9 cellular contexts compared by ENCODE assay signal in the genomic region with DNA sequence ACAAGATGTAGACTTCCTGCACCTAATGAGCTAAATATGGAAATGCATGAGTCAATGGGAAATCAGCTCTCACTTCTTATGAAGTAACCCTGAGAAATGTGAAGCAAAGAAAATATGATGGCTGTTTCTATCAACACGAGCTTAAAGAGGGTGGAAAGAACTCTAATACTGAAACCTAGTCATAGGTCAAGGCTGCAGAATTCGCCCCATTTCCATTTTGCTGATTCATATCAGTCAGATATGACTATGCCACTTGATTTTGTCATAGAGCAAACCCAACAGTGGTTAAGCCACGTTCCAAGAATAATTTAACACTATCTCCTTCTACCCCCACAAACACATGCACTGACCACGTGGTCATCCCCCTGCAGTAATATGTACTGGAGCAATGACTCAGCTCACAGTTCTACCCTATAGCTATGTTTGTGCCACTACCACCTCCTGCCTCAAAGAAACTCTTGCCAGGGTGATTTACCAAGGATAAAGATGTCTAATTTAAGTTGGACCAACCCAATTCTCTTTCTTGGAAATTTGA.
DNase-seq lines count a peak whose midpoint lies in the region; ATAC-seq and TF ChIP-seq lines count a peak whose summit lies in the region.
"Had no signal": no experiment of that assay in that cellular context is flagged by ENCODE, and none has a peak within 500 bp of the region (broad histone marks: within the 10 kb centered on the region; RNA-seq: fewer than 3 reads in every experiment).

No MANE protein-coding gene starts in this region.

- no peaks in the 10 kb centered on the region for H3K79me2 ChIP-seq in trophoblast cell (ENCODE audit: control insufficient read depth, insufficient read depth, low read length, poor library complexity)

- H3K14ac ChIP-seq in trophoblast cell (ENCODE audit: low read length), result no peak overlapping the region

- H3K23ac ChIP-seq in trophoblast cell (ENCODE audit: low read length), result no peak overlapping the region

- peak overlapping the region; percentile 58 for H3K4me3 Mint-ChIP-seq in activated T-helper 17 cell treated with anti-CD3 and anti-CD28 coated beads, Interleukin-2, amount 50 U/mL, for 72 hours

- H4K91ac ChIP-seq in trophoblast cell (ENCODE audit: low read depth, low read length), result no peak overlapping the region

- H3K36me3 ChIP-seq in trophoblast cell (ENCODE audit: control insufficient read depth in 1 of 2, insufficient read depth in 2 of 2, low read length in 2 of 2) (no peaks in the 10 kb centered on the region), vagina (no peaks in the 10 kb centered on the region), uterus (no peaks in the 10 kb centered on the region), right atrium auricular region (no peaks in the 10 kb centered on the region)
- H3K36me3 ChIP-seq: neutrophil had no signal

- intact Hi-C loops in vagina (cut with DNase I) (no loop called here), uterus (cut with DNase I; ENCODE audit: low total_unique reads) (no loop called here)

- H3K18ac ChIP-seq in trophoblast cell (ENCODE audit: low read length), result no peak overlapping the region

- no CpG with 5 or more reads among the region's 4 CpGs for WGBS in trophoblast cell (ENCODE audit: extremely low coverage, insufficient coverage, insufficient read length)

- H2BK12ac ChIP-seq in trophoblast cell (ENCODE audit: low read length), result no peak overlapping the region

- H3K27me3 Mint-ChIP-seq in activated T-helper 17 cell treated with anti-CD3 and anti-CD28 coated beads, Interleukin-2, amount 50 U/mL, for 72 hours, result no peaks in the 10 kb centered on the region

- peak overlapping the region; percentile 94 for H3K27ac Mint-ChIP-seq in activated T-helper 17 cell treated with anti-CD3 and anti-CD28 coated beads, Interleukin-2, amount 50 U/mL, for 72 hours

- no peaks in the 10 kb centered on the region for H3K79me1 ChIP-seq in trophoblast cell (ENCODE audit: low read length)

- H2BK5ac ChIP-seq in trophoblast cell (ENCODE audit: low read depth, low read length, poor library complexity), result no peak overlapping the region

- H3K9ac ChIP-seq in trophoblast cell (ENCODE audit: low read length), result no peak overlapping the region

- no peaks in the 10 kb centered on the region for H3K9me3 Mint-ChIP-seq in activated T-helper 17 cell treated with anti-CD3 and anti-CD28 coated beads, Interleukin-2, amount 50 U/mL, for 72 hours

- H3K4me1 Mint-ChIP-seq in activated T-helper 17 cell treated with anti-CD3 and anti-CD28 coated beads, Interleukin-2, amount 50 U/mL, for 72 hours, result peaks cover 16% of the 10 kb centered on the region

- H3K4ac ChIP-seq in trophoblast cell (ENCODE audit: low read depth, low read length), result no peak overlapping the region

- no peak overlapping the region for H2AK5ac ChIP-seq in trophoblast cell (ENCODE audit: low read length)

- no peak overlapping the region for H2AFZ ChIP-seq in trophoblast cell (ENCODE audit: insufficient read depth, low read length, poor library complexity)

- H3K4me3 ChIP-seq in trophoblast cell (ENCODE audit: low read depth, low read length) (no peak overlapping the region), vagina (no peak overlapping the region), uterus (no peak overlapping the region), right atrium auricular region (no peak overlapping the region)

- peak; percentile 44 for DNase-seq in GM10266 (ENCODE audit: extremely low spot score)
- peak; percentile 82 to 97 for DNase-seq in trophoblast cell
- DNase-seq in vagina (ENCODE audit: extremely low spot score in 2 of 2), result no peak
- no peak for DNase-seq in uterus
- no peak for DNase-seq in right atrium auricular region (ENCODE audit: low spot score)

- H3K27ac ChIP-seq in trophoblast cell (ENCODE audit: low read depth, low read length) (no peak overlapping the region), vagina (no peak overlapping the region), uterus (no peak overlapping the region), right atrium auricular region (no peak overlapping the region)
- H3K27ac ChIP-seq: neutrophil had no signal

- ATAC-seq in GM21423 (IDR thresholded peaks at IDR 0.05; ENCODE audit: unreplicated experiment) (peak; percentile 90), HG03565 (IDR thresholded peaks at IDR 0.05; ENCODE audit: unreplicated experiment) (peak; percentile 95)
- ATAC-seq in activated T-helper 17 cell treated with anti-CD3 and anti-CD28 coated beads, Interleukin-2, amount 50 U/mL, for 72 hours (replicated peaks), result peak; percentile 90

- H3K4me1 ChIP-seq in trophoblast cell (ENCODE audit: control insufficient read depth in 1 of 2, insufficient read depth in 2 of 2, low read length in 2 of 2) (no peaks in the 10 kb centered on the region), vagina (peaks cover 20% of the 10 kb centered on the region), uterus (no peaks in the 10 kb centered on the region), right atrium auricular region (no peaks in the 10 kb centered on the region)

- H3K36me3 Mint-ChIP-seq in activated T-helper 17 cell treated with anti-CD3 and anti-CD28 coated beads, Interleukin-2, amount 50 U/mL, for 72 hours (ENCODE audit: low read depth), result peaks cover 6% of the 10 kb centered on the region

- H3K27me3 ChIP-seq in trophoblast cell (ENCODE audit: insufficient read depth, low read length), result no peaks in the 10 kb centered on the region
- no peaks in the 10 kb centered on the region for H3K27me3 ChIP-seq in vagina
- no peaks in the 10 kb centered on the region for H3K27me3 ChIP-seq in uterus
- H3K27me3 ChIP-seq in right atrium auricular region, result no peaks in the 10 kb centered on the region
- H3K27me3 ChIP-seq: neutrophil had no signal

- H3K9me3 ChIP-seq in trophoblast cell (ENCODE audit: insufficient read depth, low read depth, low read length) (no peaks in the 10 kb centered on the region), vagina (no peaks in the 10 kb centered on the region), uterus (no peaks in the 10 kb centered on the region), right atrium auricular region (no peaks in the 10 kb centered on the region)
- H3K9me3 ChIP-seq: neutrophil had no signal

- no peak overlapping the region for H4K12ac ChIP-seq in trophoblast cell (ENCODE audit: low read depth, low read length)

- no peak for TF ChIP-seq CTCF in GM10266 (IDR thresholded peaks at IDR 0.05; ENCODE audit: control insufficient read depth, insufficient read depth, low read depth, missing control alignments)
- TF ChIP-seq CTCF in vagina (IDR thresholded peaks at IDR 0.05), result no peak
- TF ChIP-seq CTCF in uterus (IDR thresholded peaks at IDR 0.05), result no peak
- TF ChIP-seq CTCF in right atrium auricular region (IDR thresholded peaks at IDR 0.05), result no peak

- H3K4me2 ChIP-seq in trophoblast cell (ENCODE audit: low read length), result no peak overlapping the region

- no peak overlapping the region for H2BK120ac ChIP-seq in trophoblast cell (ENCODE audit: insufficient read depth, low read length, poor library complexity)

- no peak overlapping the region for H4K8ac ChIP-seq in trophoblast cell (ENCODE audit: low read depth, low read length)

- no peak for TF ChIP-seq POLR2A in vagina (IDR thresholded peaks at IDR 0.05)
- no peak for TF ChIP-seq POLR2A in uterus (IDR thresholded peaks at IDR 0.05)

Comparison
In these comparisons a context has a peak if more than half of its experiments do, and no peak if none do; other contexts are left out.
1. DNase-seq: peak in GM10266 (single experiment) and trophoblast cell (2 of 2); none in vagina (0 of 2), uterus (0 of 2) and right atrium auricular region (single experiment).
2. Peak in every context shown above with its lines, with median percentiles within 50 percentile points of each other: ATAC-seq.